8 cellular contexts compared by ENCODE assay signal in genomic region chr17:16521070-16521727, GRCh38. TPM values are rescaled to one million over a fixed set of nuclear protein-coding genes. Genes with fewer than 3 reads are reported as not detected.
DNase-seq lines count a peak whose midpoint lies in the region; ATAC-seq and TF ChIP-seq lines count a peak whose summit lies in the region.

No MANE protein-coding gene starts in this region.

- peak overlapping the region; percentile 89 for H2AFZ ChIP-seq in KMS-11 (ENCODE audit: low read depth)
- peak overlapping the region; percentile 97 for H2AFZ ChIP-seq in fibroblast of lung (ENCODE audit: low read length)

- no peaks in the 10 kb centered on the region for H3K9me3 Mint-ChIP-seq in activated T-cell treated with anti-CD3 and anti-CD28 coated beads, Interleukin-2, amount 50 U/mL, for 24 hours
- no peaks in the 10 kb centered on the region for H3K9me3 Mint-ChIP-seq in neural crest cell

- H3K4me1 Mint-ChIP-seq in activated T-cell treated with anti-CD3 and anti-CD28 coated beads, Interleukin-2, amount 50 U/mL, for 24 hours (ENCODE audit: low read depth): peaks cover 9% of the 10 kb centered on the region
- H3K4me1 Mint-ChIP-seq in neural crest cell: peaks cover 24% of the 10 kb centered on the region

- no peak overlapping the region for H3K4me2 ChIP-seq in KMS-11
- no peak overlapping the region for H3K4me2 ChIP-seq in fibroblast of lung (ENCODE audit: extremely low read depth, insufficient read depth, low read length)

- TF ChIP-seq EP300 in suprapubic skin (IDR thresholded peaks at IDR 0.05): no peak

- H3K27ac ChIP-seq in KMS-11 (no peak overlapping the region), Peyer's patch (peak overlapping the region in 2 of 4 donors; percentile 28 to 69), fibroblast of lung (ENCODE audit: insufficient read depth, low read length) (no peak overlapping the region), suprapubic skin (no peak overlapping the region)

- no peak overlapping the region for H3K4me3 Mint-ChIP-seq in activated T-cell treated with anti-CD3 and anti-CD28 coated beads, Interleukin-2, amount 50 U/mL, for 24 hours
- no peak overlapping the region for H3K4me3 Mint-ChIP-seq in neural crest cell

- WGBS in suprapubic skin: 39% methylated on average over 7 of the region's 7 CpGs

- no peaks in the 10 kb centered on the region for H3K36me3 ChIP-seq in KMS-11 (ENCODE audit: insufficient read depth)
- no peaks in the 10 kb centered on the region for H3K36me3 ChIP-seq in Peyer's patch
- H3K36me3 ChIP-seq in fibroblast of lung (ENCODE audit: control insufficient read depth, insufficient read depth, low read length): no peaks in the 10 kb centered on the region
- H3K36me3 ChIP-seq in suprapubic skin: no peaks in the 10 kb centered on the region

- DNase-seq in AG08395 (ENCODE audit: low spot score) (peak; percentile 92), Peyer's patch (peak; percentile 57 to 87 (median 59)), fibroblast of lung (ENCODE audit: low read depth in 2 of 2) (peak; percentile 80 to 94), neural crest cell (ENCODE audit: low read depth, low spot score) (peak; percentile 57), suprapubic skin (ENCODE audit: low spot score in 2 of 2) (peak; percentile 78 to 84)
- peak; percentile 60 for DNase-seq in activated T-cell treated with anti-CD3 and anti-CD28 coated beads, Interleukin-2, amount 50 U/mL, for 24 hours

- H3K27me3 ChIP-seq in KMS-11 (ENCODE audit: insufficient read depth, low read depth): no peaks in the 10 kb centered on the region
- no peaks in the 10 kb centered on the region for H3K27me3 ChIP-seq in Peyer's patch
- no peaks in the 10 kb centered on the region for H3K27me3 ChIP-seq in fibroblast of lung (ENCODE audit: control insufficient read depth, insufficient read depth, low read length)
- peaks cover 4% of the 10 kb centered on the region for H3K27me3 ChIP-seq in suprapubic skin

- TF ChIP-seq CTCF in KMS-11 (conservative IDR thresholded peaks at IDR 0.05; ENCODE audit: low read depth, low read length) (peak; percentile 84), Peyer's patch (IDR thresholded peaks at IDR 0.05) (peak; percentile 75 to 98 (median 92)), fibroblast of lung (conservative IDR thresholded peaks at IDR 0.05 in 1 of 2, IDR thresholded peaks at IDR 0.05 in 1 of 2; ENCODE audit: low read depth in 1 of 2, low read length in 2 of 2) (peak; percentile 91 to 93), neural crest cell (conservative IDR thresholded peaks at IDR 0.05) (peak; percentile 95), suprapubic skin (IDR thresholded peaks at IDR 0.05) (peak; percentile 74 to 79)

- no peak overlapping the region for H3K27ac Mint-ChIP-seq in activated T-cell treated with anti-CD3 and anti-CD28 coated beads, Interleukin-2, amount 50 U/mL, for 24 hours
- H3K27ac Mint-ChIP-seq in neural crest cell (ENCODE audit: unreplicated experiment): no peak overlapping the region

- H3K4me3 ChIP-seq in KMS-11 (IDR thresholded peaks at IDR 0.05; ENCODE audit: insufficient read depth, low read depth, low read length) (no peak overlapping the region), Peyer's patch (no peak overlapping the region), fibroblast of lung (replicated peaks in 1 of 4; ENCODE audit: control extremely low read depth in 1 of 4, insufficient read depth in 1 of 4, low read depth in 3 of 4, low read length in 4 of 4) (no peak overlapping the region), suprapubic skin (no peak overlapping the region)

- ATAC-seq in GM18867 (IDR thresholded peaks at IDR 0.05; ENCODE audit: unreplicated experiment): peak; percentile 64

- no peaks in the 10 kb centered on the region for H4K20me1 ChIP-seq in KMS-11 (ENCODE audit: insufficient read depth)
- H4K20me1 ChIP-seq in fibroblast of lung (ENCODE audit: control insufficient read depth, extremely low read depth, insufficient read depth, low read length): no peaks in the 10 kb centered on the region

- no peaks in the 10 kb centered on the region for H3K36me3 Mint-ChIP-seq in activated T-cell treated with anti-CD3 and anti-CD28 coated beads, Interleukin-2, amount 50 U/mL, for 24 hours (ENCODE audit: low read depth)
- H3K36me3 Mint-ChIP-seq in neural crest cell (ENCODE audit: low read depth): no peaks in the 10 kb centered on the region

- H3K4me1 ChIP-seq in KMS-11 (ENCODE audit: low read depth, poor library complexity, severe bottlenecking): no peaks in the 10 kb centered on the region
- peaks cover 0 to 6% (median 0%) of the 10 kb centered on the region in 4 donors for H3K4me1 ChIP-seq in Peyer's patch
- peaks cover 9% of the 10 kb centered on the region for H3K4me1 ChIP-seq in fibroblast of lung (ENCODE audit: control insufficient read depth, extremely low read depth, insufficient read depth, low read length)
- H3K4me1 ChIP-seq in suprapubic skin: peaks cover 15% of the 10 kb centered on the region

- H3K79me2 ChIP-seq in KMS-11 (ENCODE audit: insufficient read depth, low read depth): no peaks in the 10 kb centered on the region
- no peaks in the 10 kb centered on the region for H3K79me2 ChIP-seq in fibroblast of lung (ENCODE audit: control insufficient read depth, insufficient read depth, low read length)

- H3K9ac ChIP-seq in KMS-11 (no peak overlapping the region), fibroblast of lung (ENCODE audit: insufficient read depth, low read length) (no peak overlapping the region)

- H3K9me3 ChIP-seq in Peyer's patch: no peaks in the 10 kb centered on the region
- no peaks in the 10 kb centered on the region for H3K9me3 ChIP-seq in fibroblast of lung (ENCODE audit: control insufficient read depth, insufficient read depth, low read depth, low read length)
- H3K9me3 ChIP-seq in suprapubic skin: no peaks in the 10 kb centered on the region

- TF ChIP-seq POLR2A in Peyer's patch (IDR thresholded peaks at IDR 0.05) (peak in 1 of 2 donors; percentile 77), suprapubic skin (IDR thresholded peaks at IDR 0.05) (no peak)

- H3K27me3 Mint-ChIP-seq in activated T-cell treated with anti-CD3 and anti-CD28 coated beads, Interleukin-2, amount 50 U/mL, for 24 hours: peaks cover 39% of the 10 kb centered on the region
- no peaks in the 10 kb centered on the region for H3K27me3 Mint-ChIP-seq in neural crest cell (ENCODE audit: low read depth)

RNA-seq across cellular contexts. Expression of gene LRRC75A, which starts 29.2 kb away (rescaled TPM):
- total RNA-seq in Peyer's patch (100 to 1,000 TPM in 3 of 4 donors, 10 to 100 TPM in 1; 48.7 to 213 (median 187) TPM), fibroblast of lung (2.1 and 3.1 TPM in 2 replicates), neural crest cell (5.6 and 7.2 TPM in 2 replicates), suprapubic skin (under 1 TPM; 0.64 to 0.99 (median 0.90) TPM)
- 0.64 and 1.7 TPM in 2 replicates for polyA plus RNA-seq in fibroblast of lung
- polyA plus RNA-seq in fibroblast of lung (2012): 1.4 and 2.4 TPM in 2 replicates
- polyA minus RNA-seq in fibroblast of lung (ENCODE audit: low replicate concordance): 0.82 and 1.7 TPM in 2 replicates

RNA-seq across cellular contexts. Expression of gene ZNF287, which starts 47.8 kb away (rescaled TPM):
- 1 to 10 TPM in 3 of 4 donors, under 1 TPM in 1; 0.70 to 8.8 (median 3.7) TPM for total RNA-seq in Peyer's patch
- total RNA-seq in fibroblast of lung: 5.4 and 6.6 TPM in 2 replicates
- 5.5 and 6.7 TPM in 2 replicates for polyA plus RNA-seq in fibroblast of lung
- polyA plus RNA-seq in fibroblast of lung (2012): 6.2 and 7.2 TPM in 2 replicates
- polyA minus RNA-seq in fibroblast of lung (ENCODE audit: low replicate concordance): 0.55 and 3.7 TPM in 2 replicates
- total RNA-seq in neural crest cell: 15.6 and 16.6 TPM in 2 replicates
- total RNA-seq in suprapubic skin: 10 to 100 TPM in 1 of 4 donors, 1 to 10 TPM in 3; 4.3 to 11.7 (median 6.4) TPM
